Comparison of ENCODE assay signal across 30 cellular contexts in genomic region chr22:29443861-29444431, GRCh38. TPM values are rescaled to one million over a fixed set of nuclear protein-coding genes. Genes with fewer than 3 reads are reported as not detected.
"Had no signal": no experiment of that assay in that cellular context is flagged by ENCODE, and none has a peak within 500 bp of the region (broad histone marks: within the 10 kb centered on the region; RNA-seq: fewer than 3 reads in every experiment).

No MANE protein-coding gene starts in this region.

- DNase-seq: activated B cell treated with CpG ODN at 0.5 μM for 24 hours; activated CD4-positive, alpha-beta T cell treated with anti-CD3 and anti-CD28 coated beads for 36 hours; activated CD4-positive, alpha-beta T cell treated with anti-CD3 and anti-CD28 coated beads, Interleukin-2, amount 50 U/mL, for 4 hours; activated CD8-positive, alpha-beta memory T cell treated with anti-CD3 and anti-CD28 coated beads, Interleukin-2, amount 50 U/mL, for 48 hours; activated naive CD4-positive, alpha-beta T cell treated with anti-CD3 and anti-CD28 coated beads for 36 hours; activated naive CD8-positive, alpha-beta T cell treated with anti-CD3 and anti-CD28 coated beads, Interleukin-2, amount 10 ng/mL, durations not matched to agents 7 days and 5 days; activated T-cell treated with anti-CD3 and anti-CD28 coated beads, Interleukin-2, amount 50 U/mL, for 4 hours; amygdala; effector CD4-positive, alpha-beta T cell; foreskin melanocyte; kidney; lower lobe of right lung; midbrain; natural killer cell; right cardiac atrium; stimulated activated CD4-positive, alpha-beta T cell treated with anti-CD3 and anti-CD28 coated beads, Interleukin-12 subunit alpha, Interleukin-12 subunit beta, amount 100 ng/mL, for 4 hours; substantia nigra; T-helper 9 cell; thyroid gland had no signal

- H3K4me3 ChIP-seq: cardiac muscle cell, lower lobe of right lung, prostate gland, thyroid gland had no signal

- H3K4me1 ChIP-seq: lower lobe of right lung, prostate gland, thyroid gland had no signal

- H3K4me3 Mint-ChIP-seq: activated B cell treated with CpG ODN at 0.5 μM for 24 hours; activated CD4-positive, alpha-beta T cell treated with anti-CD3 and anti-CD28 coated beads for 36 hours; activated naive CD4-positive, alpha-beta T cell treated with anti-CD3 and anti-CD28 coated beads for 36 hours; activated naive CD8-positive, alpha-beta T cell treated with anti-CD3 and anti-CD28 coated beads, Interleukin-2, amount 10 ng/mL, durations not matched to agents 7 days and 5 days; activated T-cell treated with anti-CD3 and anti-CD28 coated beads, Interleukin-2, amount 50 U/mL, for 4 hours; dendritic cell treated with granulocyte-macrophage colony-stimulating factor and Interleukin-4, amounts not matched to agents 40 ng/mL and 50 ng/mL, for 4 days; natural killer cell; stimulated activated naive CD8-positive, alpha-beta T cell treated with anti-CD3 and anti-CD28 coated beads, Interleukin-15, Interleukin-2, amounts not matched to agents 100 ng/mL and 50 ng/mL, for 24 hours had no signal

- H3K27me3 ChIP-seq: cardiac muscle cell, thyroid gland had no signal

- FAIRE-seq: endometrium, kidney had no signal

- H3K27ac Mint-ChIP-seq: activated B cell treated with CpG ODN at 0.5 μM for 24 hours; activated CD4-positive, alpha-beta T cell treated with anti-CD3 and anti-CD28 coated beads for 36 hours; activated naive CD4-positive, alpha-beta T cell treated with anti-CD3 and anti-CD28 coated beads for 36 hours; activated naive CD8-positive, alpha-beta T cell treated with anti-CD3 and anti-CD28 coated beads, Interleukin-2, amount 10 ng/mL, durations not matched to agents 7 days and 5 days; activated T-helper 2 cell treated with anti-CD3 and anti-CD28 coated beads, Interferon-gamma antibody, Interleukin-2, Interleukin-4, amounts not matched to agents 10 μg/mL and 5 μg/mL and 100 μg/mL, durations not matched to agents 14 hours and 24 hours and 36 hours; dendritic cell treated with granulocyte-macrophage colony-stimulating factor and Interleukin-4, amounts not matched to agents 40 ng/mL and 50 ng/mL, for 4 days; natural killer cell; stimulated activated naive CD8-positive, alpha-beta T cell treated with anti-CD3 and anti-CD28 coated beads, Interleukin-15, Interleukin-2, amounts not matched to agents 100 ng/mL and 50 ng/mL, for 24 hours had no signal

- ATAC-seq: activated CD4-positive, alpha-beta T cell treated with anti-CD3 and anti-CD28 coated beads for 36 hours; activated T-cell treated with anti-CD3 and anti-CD28 coated beads, Interleukin-2, amount 50 U/mL, for 4 hours; lower lobe of right lung; natural killer cell; right cardiac atrium had no signal

- H3K36me3 Mint-ChIP-seq: activated naive CD8-positive, alpha-beta T cell treated with anti-CD3 and anti-CD28 coated beads, Interleukin-2, amount 10 ng/mL, durations not matched to agents 7 days and 5 days; natural killer cell had no signal

- H3K27ac ChIP-seq: cardiac muscle cell, lower lobe of right lung, prostate gland, thyroid gland had no signal

- H3K9me3 ChIP-seq: lower lobe of right lung, prostate gland, thyroid gland had no signal

- H3K36me3 ChIP-seq: cardiac muscle cell, lower lobe of right lung, prostate gland, thyroid gland had no signal

- H3K4me1 Mint-ChIP-seq: activated B cell treated with CpG ODN at 0.5 μM for 24 hours; activated CD4-positive, alpha-beta T cell treated with anti-CD3 and anti-CD28 coated beads for 36 hours; activated naive CD8-positive, alpha-beta T cell treated with anti-CD3 and anti-CD28 coated beads, Interleukin-2, amount 10 ng/mL, durations not matched to agents 7 days and 5 days; natural killer cell had no signal

- H3K9me3 Mint-ChIP-seq: activated B cell treated with CpG ODN at 0.5 μM for 24 hours; activated naive CD4-positive, alpha-beta T cell treated with anti-CD3 and anti-CD28 coated beads for 36 hours; activated naive CD8-positive, alpha-beta T cell treated with anti-CD3 and anti-CD28 coated beads, Interleukin-2, amount 10 ng/mL, durations not matched to agents 7 days and 5 days; activated T-cell treated with anti-CD3 and anti-CD28 coated beads, Interleukin-2, amount 50 U/mL, for 4 hours; activated T-helper 2 cell treated with anti-CD3 and anti-CD28 coated beads, Interferon-gamma antibody, Interleukin-2, Interleukin-4, amounts not matched to agents 10 μg/mL and 5 μg/mL and 100 μg/mL, durations not matched to agents 14 hours and 24 hours and 36 hours; dendritic cell treated with granulocyte-macrophage colony-stimulating factor and Interleukin-4, amounts not matched to agents 40 ng/mL and 50 ng/mL, for 4 days; natural killer cell; stimulated activated naive CD8-positive, alpha-beta T cell treated with anti-CD3 and anti-CD28 coated beads, Interleukin-15, Interleukin-2, amounts not matched to agents 100 ng/mL and 50 ng/mL, for 24 hours had no signal

RNA-seq across cellular contexts. Expression of gene RFPL1, which starts 5.6 kb away (rescaled TPM):
- total RNA-seq: activated B cell treated with CpG ODN at 0.5 μM for 24 hours; activated CD4-positive, alpha-beta T cell treated with anti-CD3 and anti-CD28 coated beads for 36 hours; activated CD8-positive, alpha-beta memory T cell treated with anti-CD3 and anti-CD28 coated beads for 36 hours; activated naive CD4-positive, alpha-beta T cell treated with anti-CD3 and anti-CD28 coated beads for 36 hours; activated naive CD8-positive, alpha-beta T cell treated with anti-CD3 and anti-CD28 coated beads, Interleukin-2, amount 10 ng/mL, durations not matched to agents 7 days and 5 days; activated T-cell treated with anti-CD3 and anti-CD28 coated beads, Interleukin-2, amount 50 U/mL, for 4 hours; activated T-helper 2 cell treated with anti-CD3 and anti-CD28 coated beads, Interferon-gamma antibody, Interleukin-2, Interleukin-4, amounts not matched to agents 10 μg/mL and 5 μg/mL and 100 μg/mL, durations not matched to agents 14 hours and 24 hours and 36 hours; cardiac muscle cell; epithelial cell of proximal tubule; kidney; lower lobe of right lung; natural killer cell; osteocyte; right cardiac atrium; T-helper 1 cell treated with Interleukin-12 subunit alpha and Interleukin-12 subunit beta and Interleukin-4 antibody, amounts not matched to agents 30 ng/mL and 1 ng/mL, for 36 hours; thyroid gland; ureter had no signal
